Comparison of ENCODE assay signal across 8 cellular contexts in genomic region chr10:124688889-124689670, GRCh38. TPM values are rescaled to one million over a fixed set of nuclear protein-coding genes. Genes with fewer than 3 reads are reported as not detected.
DNase-seq lines count a peak whose midpoint lies in the region; ATAC-seq, FAIRE-seq and TF ChIP-seq lines count a peak whose summit lies in the region.

No MANE protein-coding gene starts in this region.

- H3K27ac Mint-ChIP-seq in effector memory CD8-positive, alpha-beta T cell = peak overlapping the region; percentile 95

- H3K9me3 ChIP-seq in RWPE2 (ENCODE audit: severe bottlenecking) (no peaks in the 10 kb centered on the region), kidney (ENCODE audit: control insufficient read depth in 1 of 2, low read length in 2 of 2) (no peaks in the 10 kb centered on the region)

- intact Hi-C loops in posterior vena cava (cut with DNase I) = no loop called here
- intact Hi-C loops in kidney (cut with DNase I) = no loop called here

- TF ChIP-seq POLR2A in H54 (IDR thresholded peaks at IDR 0.05; ENCODE audit: low read depth, low read length) = no peak

- H3K27me3 ChIP-seq in RWPE2 (ENCODE audit: insufficient read depth, poor library complexity, severe bottlenecking) = no peaks in the 10 kb centered on the region

- H3K36me3 ChIP-seq in RWPE2 (ENCODE audit: low read depth) = peaks cover 9% of the 10 kb centered on the region
- H3K36me3 ChIP-seq in kidney (ENCODE audit: control insufficient read depth in 1 of 2, insufficient read depth in 2 of 2, low read length in 2 of 2) = peaks cover 5 to 6% of the 10 kb centered on the region in 2 donors

- no peak overlapping the region for H3K27ac ChIP-seq in RWPE2 (ENCODE audit: poor library complexity, severe bottlenecking)
- H3K27ac ChIP-seq in kidney (ENCODE audit: low read depth in 2 of 2, low read length in 2 of 2) = peak overlapping the region in 1 of 2 donors; percentile 73

- no peaks in the 10 kb centered on the region for H3K27me3 Mint-ChIP-seq in effector memory CD8-positive, alpha-beta T cell

- no peak overlapping the region for H3K9ac ChIP-seq in kidney (ENCODE audit: low read length in 2 of 2)

- H3K4me1 Mint-ChIP-seq in effector memory CD8-positive, alpha-beta T cell (ENCODE audit: low read depth in 2 of 2) = peaks cover 61 to 73% of the 10 kb centered on the region in 2 donors

- H3K4me3 ChIP-seq in GM12864 (ENCODE audit: low read depth, low read length) = no peak overlapping the region
- H3K4me3 ChIP-seq in RWPE2 (ENCODE audit: severe bottlenecking) = no peak overlapping the region
- H3K4me3 ChIP-seq in kidney (ENCODE audit: low read length in 2 of 2) = no peak overlapping the region

- H3K4me3 Mint-ChIP-seq in effector memory CD8-positive, alpha-beta T cell = peak overlapping the region; percentile 66 to 82

- H3K4me1 ChIP-seq in RWPE2 (ENCODE audit: insufficient read depth, poor library complexity, severe bottlenecking) (peaks cover 6% of the 10 kb centered on the region), kidney (ENCODE audit: control insufficient read depth in 1 of 2, insufficient read depth in 1 of 2, low read depth in 1 of 2, low read length in 2 of 2) (peaks cover 20 to 53% of the 10 kb centered on the region in 2 donors)

- peaks cover 51% of the 10 kb centered on the region for H3K36me3 Mint-ChIP-seq in effector memory CD8-positive, alpha-beta T cell (ENCODE audit: insufficient read depth)

- TF ChIP-seq CTCF in GM12864 (IDR thresholded peaks at IDR 0.05; ENCODE audit: low read depth, low read length, missing control alignments) (no peak), RWPE2 (IDR thresholded peaks at IDR 0.05; ENCODE audit: poor library complexity, severe bottlenecking) (no peak), kidney (IDR thresholded peaks at IDR 0.05; ENCODE audit: borderline replicate concordance, extremely low read depth, insufficient read depth) (no peak)

- ATAC-seq in GM21717 (IDR thresholded peaks at IDR 0.05; ENCODE audit: unreplicated experiment) = peak; percentile 90
- ATAC-seq in RWPE2 (ENCODE audit: low read depth) = peak; percentile 62; the same call in 2 of the 3 replicates
- ATAC-seq in effector memory CD8-positive, alpha-beta T cell (replicated peaks) = peak; percentile 98

- FAIRE-seq in H54 (lab: Jason Lieb, UNC) (no peak), kidney (lab: Jason Lieb, UNC) (no peak)

- peak; percentile 87 for DNase-seq in GM12864 (ENCODE audit: low read depth)
- no peak for DNase-seq in RWPE2 (ENCODE audit: low spot score)
- DNase-seq in effector memory CD8-positive, alpha-beta T cell = peak; percentile 63 to 66 (median 63)
- peak; percentile 44 for DNase-seq in stimulated activated CD8-positive, alpha-beta memory T cell treated with anti-CD3 and anti-CD28 coated beads, Interleukin-4, amount 100 ng/mL, for 24 hours (ENCODE audit: low read depth)
- no peak for DNase-seq in posterior vena cava (ENCODE audit: low spot score)
- no peak for DNase-seq in H54 (ENCODE audit: insufficient read length, low spot score)
- DNase-seq in kidney = no peak

- H3K9me3 Mint-ChIP-seq in effector memory CD8-positive, alpha-beta T cell = no peaks in the 10 kb centered on the region

RNA-seq across cellular contexts. Expression of gene FAM53B, which starts 55.1 kb away (rescaled TPM):
- total RNA-seq in posterior vena cava (10 to 100 TPM; 15.6 to 21.4 TPM), kidney (30.0 TPM)
- polyA plus RNA-seq in kidney (ENCODE audit: insufficient read depth, low read depth, low replicate concordance) = 11.8 TPM

Comparison
In these comparisons a context has a peak if more than half of its experiments do, and no peak if none do; other contexts are left out.
1. DNase-seq: peak in GM12864 (single experiment), effector memory CD8-positive, alpha-beta T cell (3 of 3) and stimulated activated CD8-positive, alpha-beta memory T cell treated with anti-CD3 and anti-CD28 coated beads, Interleukin-4, amount 100 ng/mL, for 24 hours (single experiment); none in RWPE2 (single experiment), posterior vena cava (single experiment), H54 (single experiment) and kidney (single experiment).
2. Peak in every context shown above with its lines, with median percentiles within 50 percentile points of each other: ATAC-seq.